Comparison of ENCODE assay signal across 16 cellular contexts in genomic region chr7:39172137-39172536, GRCh38.
"Had no signal": no experiment of that assay in that cellular context is flagged by ENCODE, and none has a peak within 500 bp of the region (broad histone marks: within the 10 kb centered on the region; RNA-seq: fewer than 3 reads in every experiment).

No MANE protein-coding gene starts in this region.

- H3K9me3 ChIP-seq: ascending aorta, right atrium auricular region, suprapubic skin had no signal

- H3K27me3 ChIP-seq: ascending aorta, dorsolateral prefrontal cortex, right atrium auricular region, suprapubic skin had no signal

- H3K4me3 ChIP-seq: ascending aorta, dorsolateral prefrontal cortex, right atrium auricular region, skin epidermis, suprapubic skin had no signal

- DNase-seq: activated CD4-positive, alpha-beta memory T cell treated with anti-CD3 and anti-CD28 coated beads for 36 hours; activated CD4-positive, alpha-beta T cell treated with anti-CD3 and anti-CD28 coated beads for 36 hours; activated naive CD4-positive, alpha-beta T cell treated with anti-CD3 and anti-CD28 coated beads, Interleukin-2, amount 10 ng/mL, durations not matched to agents 7 days and 5 days; activated T-cell treated with anti-CD3 and anti-CD28 coated beads, Interleukin-2, amount 50 U/mL, for 24 hours; dorsolateral prefrontal cortex; endodermal cell; islet precursor cell; left ventricle myocardium superior; mesenchymal stem cell; nucleus accumbens; stimulated activated naive CD8-positive, alpha-beta T cell treated with anti-CD3 and anti-CD28 coated beads, Interleukin-15, Interleukin-2, amounts not matched to agents 100 U/mL and 50 U/mL, for 24 hours; T-helper 2 cell had no signal

- ATAC-seq: activated CD4-positive, alpha-beta T cell treated with anti-CD3 and anti-CD28 coated beads for 36 hours; left ventricle myocardium superior; stimulated activated naive CD8-positive, alpha-beta T cell treated with anti-CD3 and anti-CD28 coated beads, Interleukin-15, Interleukin-2, amounts not matched to agents 100 U/mL and 50 U/mL, for 24 hours had no signal

- H3K36me3 ChIP-seq: ascending aorta, right atrium auricular region, suprapubic skin had no signal
